Comparison of ENCODE assay signal across 30 cellular contexts in the genomic region with DNA sequence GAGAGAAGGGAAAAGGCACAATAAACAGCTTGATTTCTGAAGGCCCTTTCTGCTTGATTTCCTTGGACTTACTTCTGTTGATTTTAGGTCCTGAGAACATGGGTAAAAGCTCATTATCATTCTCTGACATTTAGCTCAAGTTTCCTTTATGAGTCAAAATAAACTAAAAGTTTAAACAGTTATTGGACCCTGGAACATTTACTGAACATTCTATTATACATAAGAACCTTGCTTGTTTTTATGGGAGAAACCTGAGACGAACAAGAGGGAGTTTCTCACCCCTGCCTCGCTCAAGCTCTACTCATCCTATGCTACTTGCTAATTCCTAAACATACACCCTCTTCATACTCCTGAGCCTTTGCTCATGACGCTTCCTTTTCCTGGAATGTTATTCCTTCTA.
DNase-seq lines count a peak whose midpoint lies in the region; ATAC-seq, FAIRE-seq and TF ChIP-seq lines count a peak whose summit lies in the region.
"Had no signal": no experiment of that assay in that cellular context is flagged by ENCODE, and none has a peak within 500 bp of the region (broad histone marks: within the 10 kb centered on the region; RNA-seq: fewer than 3 reads in every experiment).

No MANE protein-coding gene starts in this region.

- no peaks in the 10 kb centered on the region for H3K27me3 Mint-ChIP-seq in type B pancreatic cell

- no peak overlapping the region for H4K91ac ChIP-seq in IMR-90 (ENCODE audit: insufficient read depth, low read depth, low read length)

- dilution Hi-C loops in IMR-90 (cut with HindIII; ENCODE audit: low sequenced_read_pairs, unreplicated experiment): no loop called here

- CTCF ChIA-PET in IMR-90 (lab: Yijun Ruan, JAX): interaction anchor here (1.6 kb wide), 1 partner anchor 35 kb away, joined by 3 read pairs; no protein-coding TSS in a partner anchor

- H3K27me3 ChIP-seq in IMR-90 (ENCODE audit: control insufficient read depth, insufficient read depth, low read length): no peaks in the 10 kb centered on the region
- no peaks in the 10 kb centered on the region for H3K27me3 ChIP-seq in hepatocyte
- H3K27me3 ChIP-seq: BE2C had no signal

- POLR2A ChIA-PET in IMR-90 (lab: Charles Lee; ENCODE audit: unreplicated experiment): no interaction called here

- H3K36me3 ChIP-seq in IMR-90 (ENCODE audit: control insufficient read depth, insufficient read depth, low read length): no peaks in the 10 kb centered on the region
- no peaks in the 10 kb centered on the region for H3K36me3 ChIP-seq in hepatocyte (replicated peaks; ENCODE audit: insufficient read depth, low read depth)
- H3K36me3 ChIP-seq: BE2C had no signal

- H3K27ac ChIP-seq in IMR-90 (ENCODE audit: insufficient read depth, low read length): no peak overlapping the region
- H3K27ac ChIP-seq in hepatocyte: peak overlapping the region; percentile 47
- H3K27ac ChIP-seq: KMS-11, RWPE1 had no signal

- no peak for TF ChIP-seq CTCF in IMR-90 (conservative IDR thresholded peaks at IDR 0.05; ENCODE audit: low read depth, low read length)
- no peak for TF ChIP-seq CTCF in hepatocyte (IDR thresholded peaks at IDR 0.05; ENCODE audit: poor library complexity)
- no peak for TF ChIP-seq CTCF in type B pancreatic cell (conservative IDR thresholded peaks at IDR 0.05)

- intact Hi-C loops in IMR-90 (cut with micrococcal nuclease): no loop called here

- no peaks in the 10 kb centered on the region for H3K79me1 ChIP-seq in IMR-90 (ENCODE audit: low read depth in 1 of 2, low read length in 2 of 2)

- H3K4me2 ChIP-seq in IMR-90 (ENCODE audit: low read depth, low read length) (no peak overlapping the region), hepatocyte (peak overlapping the region; percentile 40)
- H3K4me2 ChIP-seq: KMS-11 had no signal

- no peak overlapping the region for H2AK5ac ChIP-seq in IMR-90 (ENCODE audit: low read depth, low read length)

- no peak overlapping the region for H3K4me3 Mint-ChIP-seq in type B pancreatic cell
- H3K4me3 Mint-ChIP-seq: CD14-positive monocyte, IgD-negative memory B cell had no signal

- H3K9me3 ChIP-seq in IMR-90 (ENCODE audit: control insufficient read depth, insufficient read depth, low read length): no peaks in the 10 kb centered on the region
- H3K9me3 ChIP-seq in hepatocyte (ENCODE audit: low read depth): no peaks in the 10 kb centered on the region
- H3K9me3 ChIP-seq: BE2C had no signal

- peak; percentile 42; the same call in 1 of the 2 replicates for ATAC-seq in IMR-90 (ENCODE audit: low read depth)
- ATAC-seq: Panc1 had no signal

- H2BK5ac ChIP-seq in IMR-90 (ENCODE audit: low read depth, low read length, poor library complexity, severe bottlenecking): no peak overlapping the region

- H3K9me3 Mint-ChIP-seq in type B pancreatic cell: no peaks in the 10 kb centered on the region

- H4K5ac ChIP-seq in IMR-90 (ENCODE audit: low read depth, low read length): no peak overlapping the region

- TF ChIP-seq RAD21 in IMR-90 (IDR thresholded peaks at IDR 0.05; ENCODE audit: low read length): no peak

- no peak overlapping the region; the same call in 2 of the 3 replicates for H2BK15ac ChIP-seq in IMR-90 (ENCODE audit: low read depth, low read length)

- H2AFZ ChIP-seq in IMR-90 (replicated peaks; ENCODE audit: low read length, poor library complexity): no peak overlapping the region
- peak overlapping the region; percentile 43 for H2AFZ ChIP-seq in hepatocyte

- peak overlapping the region; percentile 3 for H3K27ac Mint-ChIP-seq in type B pancreatic cell
- H3K27ac Mint-ChIP-seq: CD14-positive monocyte had no signal

- WGBS in IMR-90 (ENCODE audit: extremely low coverage in 2 of 2, insufficient read length in 1 of 2), 2 experiments: no CpG with 5 or more reads among the region's 3 CpGs
- WGBS in hepatocyte (ENCODE audit: low lambda C conversion rate, missing lambda C conversion rate): 48% methylated on average over 3 of the region's 3 CpGs

- H3K23ac ChIP-seq in IMR-90 (ENCODE audit: low read depth, low read length): no peak overlapping the region

- H3K36me3 Mint-ChIP-seq in type B pancreatic cell: no peaks in the 10 kb centered on the region
- H3K36me3 Mint-ChIP-seq: CD14-positive monocyte had no signal

- no peaks in the 10 kb centered on the region for H4K20me1 ChIP-seq in IMR-90 (ENCODE audit: insufficient read depth, low read length)
- no peaks in the 10 kb centered on the region for H4K20me1 ChIP-seq in hepatocyte (ENCODE audit: insufficient read depth, poor library complexity, severe bottlenecking)

- H2BK120ac ChIP-seq in IMR-90 (ENCODE audit: low read depth, low read length): no peak overlapping the region

- no TSS peak for BruUV-seq in IMR-90 (replicated peaks; lab: Mats Ljungman, UMichigan)

- H3K9me2 ChIP-seq in hepatocyte (replicated peaks; ENCODE audit: insufficient read depth): no peaks in the 10 kb centered on the region

- TF ChIP-seq POLR2A in IMR-90 (IDR thresholded peaks at IDR 0.05; ENCODE audit: low read depth, low read length): no peak

- FAIRE-seq in urothelium cell line (lab: Jason Lieb, UNC): no peak
- FAIRE-seq: D721Med, GM12891, H1 had no signal

- no peak overlapping the region for H2BK20ac ChIP-seq in IMR-90 (ENCODE audit: low read depth, low read length)

- no peak overlapping the region for H2AK9ac ChIP-seq in IMR-90 (replicated peaks; ENCODE audit: low read depth, low read length, poor library complexity)

- H3K9ac ChIP-seq in IMR-90 (ENCODE audit: low read depth, low read length): no peak overlapping the region
- H3K9ac ChIP-seq: KMS-11 had no signal

- H4K8ac ChIP-seq in IMR-90 (ENCODE audit: low read depth in 2 of 2, low read length in 2 of 2): no peak overlapping the region

- in situ Hi-C loops in IMR-90 (cut with MboI; ENCODE audit: low sequenced_read_pairs): no loop called here

- no peaks in the 10 kb centered on the region for H3K79me2 ChIP-seq in hepatocyte

- peak; percentile 9 for DNase-seq in DMS53 treated with DMSO at 0.1 percent for 48 hours (lab: John Stamatoyannopoulos, UW; ENCODE audit: unreplicated experiment)
- DNase-seq in IMR-90: peak; percentile 10
- peak; percentile 6 for DNase-seq in hepatocyte (ENCODE audit: low spot score)
- no peak for DNase-seq in type B pancreatic cell (ENCODE audit: extremely low spot score, unreplicated experiment)
- DNase-seq in NCI-H2029 treated with DMSO at 0.1 percent for 48 hours (lab: John Stamatoyannopoulos, UW): no peak
- DNase-seq in amniotic stem cell (lab: John Stamatoyannopoulos, UW): no peak
- no peak for DNase-seq in urothelium cell line (ENCODE audit: low spot score)
- DNase-seq: ACHN, BE2C, EL, GF-D8, HCEC 1CT, MM.1S, NCI-H1048, NCI-H1417, NCI-H1694, NCI-H2081, NCI-H2171, NCI-H226, NCI-H510A, NCI-H69, SHP77 had no signal

- H3K4ac ChIP-seq in IMR-90 (ENCODE audit: low read depth, low read length): no peak overlapping the region

- no peak overlapping the region for H3K14ac ChIP-seq in IMR-90 (replicated peaks; ENCODE audit: low read depth, low read length)

- H3K4me3 ChIP-seq in IMR-90 (ENCODE audit: insufficient read depth, low read depth, low read length) (no peak overlapping the region), hepatocyte (no peak overlapping the region)

- no peaks in the 10 kb centered on the region for H3K4me1 Mint-ChIP-seq in type B pancreatic cell (ENCODE audit: unreplicated experiment)

- H3K56ac ChIP-seq in IMR-90 (ENCODE audit: extremely low read depth, insufficient read depth, low read length): no peak overlapping the region

- H3K18ac ChIP-seq in IMR-90 (ENCODE audit: low read depth, low read length): no peak overlapping the region

- H3K9me1 ChIP-seq in IMR-90 (ENCODE audit: insufficient read depth, low read length): no peaks in the 10 kb centered on the region

- H3K4me1 ChIP-seq in IMR-90 (ENCODE audit: control insufficient read depth, insufficient read depth, low read length): no peaks in the 10 kb centered on the region
- H3K4me1 ChIP-seq in hepatocyte (ENCODE audit: insufficient read depth): no peaks in the 10 kb centered on the region
- H3K4me1 ChIP-seq: BE2C had no signal

TF ChIP-seq in IMR-90, 13 proteins besides CTCF, POLR2A, EP300 and RAD21:
- TF ChIP-seq CHD1 (IDR thresholded peaks at IDR 0.05; ENCODE audit: low read depth, low read length) (no peak), NFE2L2 (IDR thresholded peaks at IDR 0.05; ENCODE audit: low read depth, low read length) (no peak), FOS (IDR thresholded peaks at IDR 0.05; ENCODE audit: low read depth, low read length) (no peak), SMC3 (IDR thresholded peaks at IDR 0.05; ENCODE audit: low read depth, low read length) (no peak), ELK1 (IDR thresholded peaks at IDR 0.05; ENCODE audit: borderline replicate concordance, low read depth, low read length) (no peak), USF2 (IDR thresholded peaks at IDR 0.05; ENCODE audit: low read depth, low read length) (no peak), RCOR1 (IDR thresholded peaks at IDR 0.05; ENCODE audit: insufficient replicate concordance, low read length) (no peak), CEBPB (IDR thresholded peaks at IDR 0.05; ENCODE audit: low read depth, low read length) (no peak), MAZ (IDR thresholded peaks at IDR 0.05; ENCODE audit: borderline replicate concordance, low read depth, low read length) (no peak), MAFK (IDR thresholded peaks at IDR 0.05; ENCODE audit: low read depth, low read length) (no peak)

Comparison
In these comparisons a context has a peak if more than half of its experiments do, and no peak if none do; other contexts are left out.
1. DNase-seq: peak in DMS53 treated with DMSO at 0.1 percent for 48 hours (single experiment), IMR-90 (single experiment) and hepatocyte (single experiment); none in type B pancreatic cell (single experiment), NCI-H2029 treated with DMSO at 0.1 percent for 48 hours (single experiment), amniotic stem cell (single experiment) and urothelium cell line (single experiment).